16 cellular contexts compared by ENCODE assay signal in the genomic region with DNA sequence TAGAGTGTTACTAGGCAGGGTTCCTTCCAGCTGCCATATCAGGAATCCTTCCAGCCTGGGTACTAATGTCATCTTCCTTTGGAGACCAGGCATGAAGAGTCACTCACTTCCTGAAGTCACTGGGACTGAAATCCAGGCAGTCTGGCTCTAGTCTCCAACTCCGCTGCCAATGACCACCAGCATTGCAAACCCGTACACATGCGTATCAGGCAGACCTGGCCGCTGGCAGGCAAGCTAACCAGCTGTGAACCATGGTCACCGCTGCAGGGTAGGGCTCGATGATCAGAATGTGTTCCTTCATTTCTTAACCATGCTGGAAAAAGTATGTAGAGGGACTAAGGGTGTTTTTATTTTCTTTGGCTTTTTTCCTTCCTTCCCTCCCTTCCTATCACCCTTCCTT.
DNase-seq lines count a peak whose midpoint lies in the region; ATAC-seq and TF ChIP-seq lines count a peak whose summit lies in the region.
"Had no signal": no experiment of that assay in that cellular context is flagged by ENCODE, and none has a peak within 500 bp of the region (broad histone marks: within the 10 kb centered on the region; RNA-seq: fewer than 3 reads in every experiment).

No MANE protein-coding gene starts in this region.

- peak in 3 of 5 donors; percentile 20 to 41 (median 40) for DNase-seq in heart left ventricle
- DNase-seq in right atrium auricular region (ENCODE audit: low spot score): no peak
- DNase-seq in left cardiac atrium: peak; percentile 41
- DNase-seq in sciatic nerve (ENCODE audit: low spot score): no peak
- DNase-seq in COLO668 (lab: John Stamatoyannopoulos, UW; ENCODE audit: unreplicated experiment): no peak
- no peak for DNase-seq in NCI-H1436 treated with DMSO at 0.1 percent for 48 hours (lab: John Stamatoyannopoulos, UW)
- DNase-seq: COR-L47, DMS 273 treated with DMSO at 0.1 percent for 48 hours, DND-41, HCEC 1CT, NCI-H1092 treated with DMSO at 0.1 percent for 48 hours, NCI-H1694, NCI-H2081 treated with DMSO at 0.1 percent for 48 hours, NCI-H748 treated with DMSO at 0.1 percent for 48 hours, SHP77 treated with DMSO at 0.1 percent for 48 hours had no signal

- intact Hi-C loops in heart left ventricle (cut with DNase I): no loop called here
- intact Hi-C loops in left cardiac atrium (cut with DNase I): no loop called here
- intact Hi-C loops in sciatic nerve (cut with DNase I): no loop called here

- 63 to 85% (median 74%) methylated on average over 6 of the region's 6 CpGs for WGBS in heart left ventricle, 4 donors

- no peak overlapping the region for H3K27ac ChIP-seq in heart left ventricle
- no peak overlapping the region for H3K27ac ChIP-seq in right atrium auricular region

- no peak for TF ChIP-seq CTCF in heart left ventricle (IDR thresholded peaks at IDR 0.05)
- TF ChIP-seq CTCF in right atrium auricular region (IDR thresholded peaks at IDR 0.05): no peak

- peaks cover 0 to 14% (median 2%) of the 10 kb centered on the region in 12 donors for H3K4me1 ChIP-seq in heart left ventricle
- peaks cover 0 to 11% of the 10 kb centered on the region in 2 donors for H3K4me1 ChIP-seq in right atrium auricular region

- no peak for TF ChIP-seq POLR2A in heart left ventricle (IDR thresholded peaks at IDR 0.05)

- H3K36me3 ChIP-seq in heart left ventricle (no peaks in the 10 kb centered on the region), right atrium auricular region (no peaks in the 10 kb centered on the region)

- H3K9me3 ChIP-seq in heart left ventricle: no peaks in the 10 kb centered on the region
- no peaks in the 10 kb centered on the region for H3K9me3 ChIP-seq in right atrium auricular region

- ATAC-seq in heart left ventricle (peak; percentile 49 to 68 (median 58)), left cardiac atrium (peak; percentile 38 to 48), sciatic nerve (peak; percentile 22), HG02884 (IDR thresholded peaks at IDR 0.05; ENCODE audit: unreplicated experiment) (no peak)

- H3K4me3 ChIP-seq in heart left ventricle (no peak overlapping the region), right atrium auricular region (no peak overlapping the region)

- H3K27me3 ChIP-seq in heart left ventricle (no peaks in the 10 kb centered on the region), right atrium auricular region (no peaks in the 10 kb centered on the region)

Comparison
In these comparisons a context has a peak if more than half of its experiments do, and no peak if none do; other contexts are left out.
1. DNase-seq: peak in heart left ventricle (3 of 5) and left cardiac atrium (single experiment); none in right atrium auricular region (single experiment), sciatic nerve (single experiment), COLO668 (single experiment) and NCI-H1436 treated with DMSO at 0.1 percent for 48 hours (single experiment).